In the genomic region with DNA sequence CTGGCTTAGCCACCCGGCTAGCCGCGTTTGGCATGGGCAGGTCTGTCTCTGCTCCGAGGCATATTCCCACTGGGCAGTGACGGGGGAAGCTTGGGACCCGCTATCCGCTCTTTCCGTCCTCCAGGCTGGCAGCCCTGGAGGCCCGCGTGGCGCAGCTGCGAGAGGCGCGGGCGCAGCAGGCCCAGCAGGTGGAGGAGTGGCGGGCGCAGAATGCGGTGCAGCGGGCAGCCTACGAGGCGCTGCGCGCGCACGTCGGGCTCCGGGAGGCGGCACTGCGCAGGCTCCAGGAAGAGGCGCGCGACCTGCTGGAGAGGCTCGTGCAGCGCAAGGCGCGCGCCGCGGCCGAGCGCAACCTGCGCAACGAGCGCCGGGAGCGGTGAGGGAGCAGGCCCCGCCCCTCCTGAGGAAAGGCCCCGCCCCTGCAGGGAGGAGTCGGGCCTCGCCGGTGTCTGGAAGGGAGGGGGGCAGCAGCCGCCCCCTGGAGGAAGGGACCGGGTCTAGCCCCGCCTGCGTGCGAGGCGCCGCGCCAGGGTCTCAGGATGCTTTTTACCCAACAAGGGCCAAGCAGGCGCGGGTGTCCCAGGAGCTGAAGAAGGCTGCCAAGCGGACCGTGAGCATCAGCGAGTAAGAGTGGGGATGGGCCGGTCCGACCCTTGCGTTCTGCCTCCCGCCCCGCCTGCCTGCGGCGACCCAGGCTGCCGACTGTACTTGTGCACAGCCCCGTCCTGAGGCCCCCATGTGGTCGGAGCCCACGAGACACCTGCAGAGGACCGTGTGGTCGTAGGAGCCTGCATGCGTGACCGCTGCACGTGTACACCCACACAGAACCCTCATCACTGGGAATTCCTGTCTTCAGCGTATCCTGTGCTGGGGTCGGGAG, we compare ENCODE assay signal across 1 cellular context.
TF ChIP-seq lines count a peak whose summit lies in the region.

No MANE protein-coding gene starts in this region.

TF ChIP-seq in WTC11, 78 proteins besides CTCF, POLR2A, EP300 and RAD21 (continued from another document and continues in another):
- TF ChIP-seq, protein P1, sequence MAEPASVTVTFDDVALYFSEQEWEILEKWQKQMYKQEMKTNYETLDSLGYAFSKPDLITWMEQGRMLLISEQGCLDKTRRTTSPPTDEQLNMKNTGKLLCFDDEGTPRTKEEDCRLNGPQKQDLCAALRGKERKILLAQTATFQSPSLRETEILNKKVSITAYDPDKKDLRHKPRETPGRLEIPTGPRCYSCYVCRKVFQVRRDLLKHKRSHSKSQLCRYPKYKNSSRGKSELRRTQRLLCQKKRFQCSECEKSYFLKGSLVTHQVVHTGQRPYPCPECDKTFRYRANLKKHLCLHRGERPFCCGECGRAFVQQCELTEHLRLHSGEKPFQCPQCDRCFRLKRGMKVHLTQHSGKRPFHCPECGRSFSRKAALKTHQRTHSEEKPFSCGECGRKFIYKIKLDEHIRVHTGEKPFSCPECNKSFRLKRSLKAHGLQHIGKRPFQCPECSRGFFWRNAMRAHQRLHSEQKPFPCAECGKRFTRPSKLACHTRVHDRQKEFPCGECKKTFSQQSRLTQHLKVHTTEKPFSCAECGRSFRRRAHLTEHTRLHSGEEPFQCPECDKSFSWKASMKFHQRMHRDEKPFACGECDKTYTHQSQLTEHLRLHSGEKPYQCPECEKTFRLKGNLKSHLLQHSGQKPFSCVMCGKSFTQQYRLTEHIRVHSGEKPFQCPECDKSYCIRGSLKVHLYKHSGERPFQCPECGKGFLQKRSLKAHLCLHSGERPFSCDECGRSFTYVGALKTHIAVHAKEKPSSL (CRISPR knock-in tag; conservative IDR thresholded peaks at IDR 0.05) = no peak
- TF ChIP-seq ZNF263 (CRISPR knock-in tag; IDR thresholded peaks at IDR 0.05; ENCODE audit: low read depth) (peak; percentile 60; the same call in 1 of the 2 replicates), NFATC4 (CRISPR knock-in tag; IDR thresholded peaks at IDR 0.05) (no peak), ZNF317 (CRISPR knock-in tag; IDR thresholded peaks at IDR 0.05; ENCODE audit: borderline replicate concordance, low read depth) (no peak), GTF2I (CRISPR knock-in tag; conservative IDR thresholded peaks at IDR 0.05) (no peak), ZNF121 (CRISPR knock-in tag; IDR thresholded peaks at IDR 0.05) (no peak), GABPB1 (CRISPR knock-in tag; IDR thresholded peaks at IDR 0.05) (0 out of 2 replicates have a peak, but pooled peaks have one; percentile 6), ZNF138 (CRISPR knock-in tag; conservative IDR thresholded peaks at IDR 0.05) (no peak), PRDM15 (CRISPR knock-in tag; IDR thresholded peaks at IDR 0.05) (peak; percentile 46; the same call in 1 of the 2 replicates), ZNF671 (CRISPR knock-in tag; IDR thresholded peaks at IDR 0.05) (no peak), ZNF396 (CRISPR knock-in tag; IDR thresholded peaks at IDR 0.05; ENCODE audit: borderline replicate concordance) (no peak), CBFB (CRISPR knock-in tag; IDR thresholded peaks at IDR 0.05; ENCODE audit: low read depth) (peak; percentile 53; the same call in 1 of the 2 replicates), KAT7 (CRISPR knock-in tag; IDR thresholded peaks at IDR 0.05; ENCODE audit: borderline replicate concordance) (0 out of 2 replicates have a peak, but pooled peaks have one; percentile 19), USF1 (CRISPR knock-in tag; IDR thresholded peaks at IDR 0.05) (no peak), GRHL2 (CRISPR knock-in tag; IDR thresholded peaks at IDR 0.05; ENCODE audit: insufficient replicate concordance, severe bottlenecking) (no peak), MYBL2 (CRISPR knock-in tag; IDR thresholded peaks at IDR 0.05) (peak; percentile 82), ZNF219 (CRISPR knock-in tag; IDR thresholded peaks at IDR 0.05; ENCODE audit: borderline replicate concordance) (no peak), ZBTB21 (CRISPR knock-in tag; IDR thresholded peaks at IDR 0.05; ENCODE audit: borderline replicate concordance) (peak; percentile 45; the same call in 1 of the 2 replicates)
- TF ChIP-seq, protein P2, sequence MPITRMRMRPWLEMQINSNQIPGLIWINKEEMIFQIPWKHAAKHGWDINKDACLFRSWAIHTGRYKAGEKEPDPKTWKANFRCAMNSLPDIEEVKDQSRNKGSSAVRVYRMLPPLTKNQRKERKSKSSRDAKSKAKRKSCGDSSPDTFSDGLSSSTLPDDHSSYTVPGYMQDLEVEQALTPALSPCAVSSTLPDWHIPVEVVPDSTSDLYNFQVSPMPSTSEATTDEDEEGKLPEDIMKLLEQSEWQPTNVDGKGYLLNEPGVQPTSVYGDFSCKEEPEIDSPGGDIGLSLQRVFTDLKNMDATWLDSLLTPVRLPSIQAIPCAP (CRISPR knock-in tag; IDR thresholded peaks at IDR 0.05) = peak; percentile 79; the same call in 1 of the 2 replicates
- TF ChIP-seq, protein P3, sequence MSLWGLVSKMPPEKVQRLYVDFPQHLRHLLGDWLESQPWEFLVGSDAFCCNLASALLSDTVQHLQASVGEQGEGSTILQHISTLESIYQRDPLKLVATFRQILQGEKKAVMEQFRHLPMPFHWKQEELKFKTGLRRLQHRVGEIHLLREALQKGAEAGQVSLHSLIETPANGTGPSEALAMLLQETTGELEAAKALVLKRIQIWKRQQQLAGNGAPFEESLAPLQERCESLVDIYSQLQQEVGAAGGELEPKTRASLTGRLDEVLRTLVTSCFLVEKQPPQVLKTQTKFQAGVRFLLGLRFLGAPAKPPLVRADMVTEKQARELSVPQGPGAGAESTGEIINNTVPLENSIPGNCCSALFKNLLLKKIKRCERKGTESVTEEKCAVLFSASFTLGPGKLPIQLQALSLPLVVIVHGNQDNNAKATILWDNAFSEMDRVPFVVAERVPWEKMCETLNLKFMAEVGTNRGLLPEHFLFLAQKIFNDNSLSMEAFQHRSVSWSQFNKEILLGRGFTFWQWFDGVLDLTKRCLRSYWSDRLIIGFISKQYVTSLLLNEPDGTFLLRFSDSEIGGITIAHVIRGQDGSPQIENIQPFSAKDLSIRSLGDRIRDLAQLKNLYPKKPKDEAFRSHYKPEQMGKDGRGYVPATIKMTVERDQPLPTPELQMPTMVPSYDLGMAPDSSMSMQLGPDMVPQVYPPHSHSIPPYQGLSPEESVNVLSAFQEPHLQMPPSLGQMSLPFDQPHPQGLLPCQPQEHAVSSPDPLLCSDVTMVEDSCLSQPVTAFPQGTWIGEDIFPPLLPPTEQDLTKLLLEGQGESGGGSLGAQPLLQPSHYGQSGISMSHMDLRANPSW (CRISPR knock-in tag; conservative IDR thresholded peaks at IDR 0.05; ENCODE audit: low read depth) = no peak
- TF ChIP-seq, protein P4, sequence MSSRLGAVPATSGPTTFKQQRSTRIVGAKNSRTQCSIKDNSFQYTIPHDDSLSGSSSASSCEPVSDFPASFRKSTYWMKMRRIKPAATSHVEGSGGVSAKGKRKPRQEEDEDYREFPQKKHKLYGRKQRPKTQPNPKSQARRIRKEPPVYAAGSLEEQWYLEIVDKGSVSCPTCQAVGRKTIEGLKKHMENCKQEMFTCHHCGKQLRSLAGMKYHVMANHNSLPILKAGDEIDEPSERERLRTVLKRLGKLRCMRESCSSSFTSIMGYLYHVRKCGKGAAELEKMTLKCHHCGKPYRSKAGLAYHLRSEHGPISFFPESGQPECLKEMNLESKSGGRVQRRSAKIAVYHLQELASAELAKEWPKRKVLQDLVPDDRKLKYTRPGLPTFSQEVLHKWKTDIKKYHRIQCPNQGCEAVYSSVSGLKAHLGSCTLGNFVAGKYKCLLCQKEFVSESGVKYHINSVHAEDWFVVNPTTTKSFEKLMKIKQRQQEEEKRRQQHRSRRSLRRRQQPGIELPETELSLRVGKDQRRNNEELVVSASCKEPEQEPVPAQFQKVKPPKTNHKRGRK (CRISPR knock-in tag; IDR thresholded peaks at IDR 0.05; ENCODE audit: borderline replicate concordance) = no peak
- TF ChIP-seq, protein P5, sequence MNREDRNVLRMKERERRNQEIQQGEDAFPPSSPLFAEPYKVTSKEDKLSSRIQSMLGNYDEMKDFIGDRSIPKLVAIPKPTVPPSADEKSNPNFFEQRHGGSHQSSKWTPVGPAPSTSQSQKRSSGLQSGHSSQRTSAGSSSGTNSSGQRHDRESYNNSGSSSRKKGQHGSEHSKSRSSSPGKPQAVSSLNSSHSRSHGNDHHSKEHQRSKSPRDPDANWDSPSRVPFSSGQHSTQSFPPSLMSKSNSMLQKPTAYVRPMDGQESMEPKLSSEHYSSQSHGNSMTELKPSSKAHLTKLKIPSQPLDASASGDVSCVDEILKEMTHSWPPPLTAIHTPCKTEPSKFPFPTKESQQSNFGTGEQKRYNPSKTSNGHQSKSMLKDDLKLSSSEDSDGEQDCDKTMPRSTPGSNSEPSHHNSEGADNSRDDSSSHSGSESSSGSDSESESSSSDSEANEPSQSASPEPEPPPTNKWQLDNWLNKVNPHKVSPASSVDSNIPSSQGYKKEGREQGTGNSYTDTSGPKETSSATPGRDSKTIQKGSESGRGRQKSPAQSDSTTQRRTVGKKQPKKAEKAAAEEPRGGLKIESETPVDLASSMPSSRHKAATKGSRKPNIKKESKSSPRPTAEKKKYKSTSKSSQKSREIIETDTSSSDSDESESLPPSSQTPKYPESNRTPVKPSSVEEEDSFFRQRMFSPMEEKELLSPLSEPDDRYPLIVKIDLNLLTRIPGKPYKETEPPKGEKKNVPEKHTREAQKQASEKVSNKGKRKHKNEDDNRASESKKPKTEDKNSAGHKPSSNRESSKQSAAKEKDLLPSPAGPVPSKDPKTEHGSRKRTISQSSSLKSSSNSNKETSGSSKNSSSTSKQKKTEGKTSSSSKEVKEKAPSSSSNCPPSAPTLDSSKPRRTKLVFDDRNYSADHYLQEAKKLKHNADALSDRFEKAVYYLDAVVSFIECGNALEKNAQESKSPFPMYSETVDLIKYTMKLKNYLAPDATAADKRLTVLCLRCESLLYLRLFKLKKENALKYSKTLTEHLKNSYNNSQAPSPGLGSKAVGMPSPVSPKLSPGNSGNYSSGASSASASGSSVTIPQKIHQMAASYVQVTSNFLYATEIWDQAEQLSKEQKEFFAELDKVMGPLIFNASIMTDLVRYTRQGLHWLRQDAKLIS (CRISPR knock-in tag; IDR thresholded peaks at IDR 0.05; ENCODE audit: borderline replicate concordance) = no peak
- TF ChIP-seq, protein P6, sequence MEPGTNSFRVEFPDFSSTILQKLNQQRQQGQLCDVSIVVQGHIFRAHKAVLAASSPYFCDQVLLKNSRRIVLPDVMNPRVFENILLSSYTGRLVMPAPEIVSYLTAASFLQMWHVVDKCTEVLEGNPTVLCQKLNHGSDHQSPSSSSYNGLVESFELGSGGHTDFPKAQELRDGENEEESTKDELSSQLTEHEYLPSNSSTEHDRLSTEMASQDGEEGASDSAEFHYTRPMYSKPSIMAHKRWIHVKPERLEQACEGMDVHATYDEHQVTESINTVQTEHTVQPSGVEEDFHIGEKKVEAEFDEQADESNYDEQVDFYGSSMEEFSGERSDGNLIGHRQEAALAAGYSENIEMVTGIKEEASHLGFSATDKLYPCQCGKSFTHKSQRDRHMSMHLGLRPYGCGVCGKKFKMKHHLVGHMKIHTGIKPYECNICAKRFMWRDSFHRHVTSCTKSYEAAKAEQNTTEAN (CRISPR knock-in tag; IDR thresholded peaks at IDR 0.05) = no peak
- TF ChIP-seq, protein P7, sequence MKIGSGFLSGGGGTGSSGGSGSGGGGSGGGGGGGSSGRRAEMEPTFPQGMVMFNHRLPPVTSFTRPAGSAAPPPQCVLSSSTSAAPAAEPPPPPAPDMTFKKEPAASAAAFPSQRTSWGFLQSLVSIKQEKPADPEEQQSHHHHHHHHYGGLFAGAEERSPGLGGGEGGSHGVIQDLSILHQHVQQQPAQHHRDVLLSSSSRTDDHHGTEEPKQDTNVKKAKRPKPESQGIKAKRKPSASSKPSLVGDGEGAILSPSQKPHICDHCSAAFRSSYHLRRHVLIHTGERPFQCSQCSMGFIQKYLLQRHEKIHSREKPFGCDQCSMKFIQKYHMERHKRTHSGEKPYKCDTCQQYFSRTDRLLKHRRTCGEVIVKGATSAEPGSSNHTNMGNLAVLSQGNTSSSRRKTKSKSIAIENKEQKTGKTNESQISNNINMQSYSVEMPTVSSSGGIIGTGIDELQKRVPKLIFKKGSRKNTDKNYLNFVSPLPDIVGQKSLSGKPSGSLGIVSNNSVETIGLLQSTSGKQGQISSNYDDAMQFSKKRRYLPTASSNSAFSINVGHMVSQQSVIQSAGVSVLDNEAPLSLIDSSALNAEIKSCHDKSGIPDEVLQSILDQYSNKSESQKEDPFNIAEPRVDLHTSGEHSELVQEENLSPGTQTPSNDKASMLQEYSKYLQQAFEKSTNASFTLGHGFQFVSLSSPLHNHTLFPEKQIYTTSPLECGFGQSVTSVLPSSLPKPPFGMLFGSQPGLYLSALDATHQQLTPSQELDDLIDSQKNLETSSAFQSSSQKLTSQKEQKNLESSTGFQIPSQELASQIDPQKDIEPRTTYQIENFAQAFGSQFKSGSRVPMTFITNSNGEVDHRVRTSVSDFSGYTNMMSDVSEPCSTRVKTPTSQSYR (CRISPR knock-in tag; IDR thresholded peaks at IDR 0.05) = no peak
